ENCODE assay signal across 26 cellular contexts in the genomic region with DNA sequence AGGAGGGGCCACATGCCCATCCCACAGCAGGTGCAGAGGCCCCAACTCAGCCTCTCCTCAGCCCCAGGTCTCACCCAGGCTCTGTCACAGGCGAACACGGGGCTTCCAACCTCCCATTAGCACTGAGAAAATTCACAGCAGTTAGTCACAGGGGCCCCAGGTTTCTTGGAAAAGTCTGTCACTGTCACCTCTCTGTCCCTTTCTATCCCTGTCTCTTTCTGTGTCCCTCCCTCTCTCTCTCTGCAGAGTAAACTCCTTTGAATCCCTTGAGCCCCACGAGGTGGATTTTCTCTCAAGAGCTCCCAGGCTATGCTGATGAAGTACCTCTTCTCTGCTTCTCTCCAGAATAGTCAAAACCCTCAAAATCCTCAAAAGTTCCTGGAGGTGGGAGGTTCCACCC. TPM values are rescaled to one million over a fixed set of nuclear protein-coding genes. Genes with fewer than 3 reads are reported as not detected.
DNase-seq lines count a peak whose midpoint lies in the region; ATAC-seq and TF ChIP-seq lines count a peak whose summit lies in the region.
"Had no signal": no experiment of that assay in that cellular context is flagged by ENCODE, and none has a peak within 500 bp of the region (broad histone marks: within the 10 kb centered on the region; RNA-seq: fewer than 3 reads in every experiment).

No MANE protein-coding gene starts in this region.

- peaks cover 50% of the 10 kb centered on the region for H3K4me1 Mint-ChIP-seq in nephron

- peaks cover 9% of the 10 kb centered on the region for H3K27me3 Mint-ChIP-seq in nephron (ENCODE audit: low read depth)
- H3K27me3 Mint-ChIP-seq: activated CD4-positive, alpha-beta memory T cell treated with anti-CD3 and anti-CD28 coated beads for 36 hours; stimulated activated naive CD8-positive, alpha-beta T cell treated with anti-CD3 and anti-CD28 coated beads, Interleukin-15, Interleukin-2, amounts not matched to agents 100 ng/mL and 50 ng/mL, for 24 hours; type B pancreatic cell had no signal

- H3K4me3 ChIP-seq in right atrium auricular region (no peak overlapping the region), uterus (no peak overlapping the region)
- H3K4me3 ChIP-seq: A549, adrenal gland had no signal

- DNase-seq in right atrium auricular region (ENCODE audit: low spot score) (no peak), Right ventricle myocardium inferior (ENCODE audit: missing footprints) (no peak), caudate nucleus (lab: John Stamatoyannopoulos, UW) (no peak), uterus (no peak), GM20000 (ENCODE audit: low spot score) (no peak), NCI-H748 (lab: John Stamatoyannopoulos, UW; ENCODE audit: unreplicated experiment) (no peak)
- DNase-seq: activated CD4-positive, alpha-beta memory T cell treated with anti-CD3 and anti-CD28 coated beads for 36 hours; activated gamma-delta T cell; adrenal gland; Calu3; GOT3; immature natural killer cell; NCI-H1105 treated with DMSO at 0.1 percent for 48 hours; NCI-H510A; nucleus accumbens had no signal

- H3K36me3 Mint-ChIP-seq in nephron (ENCODE audit: low read depth), result no peaks in the 10 kb centered on the region
- H3K36me3 Mint-ChIP-seq: activated CD4-positive, alpha-beta memory T cell treated with anti-CD3 and anti-CD28 coated beads for 36 hours; type B pancreatic cell; WTC11 had no signal

- peak overlapping the region in 2 of 3 experiments; percentile 34 to 61 for H3K27ac Mint-ChIP-seq in nephron
- H3K27ac Mint-ChIP-seq: stimulated activated naive CD8-positive, alpha-beta T cell treated with anti-CD3 and anti-CD28 coated beads, Interleukin-15, Interleukin-2, amounts not matched to agents 100 ng/mL and 50 ng/mL, for 24 hours; T-helper 2 cell treated with Interferon-gamma antibody and Interleukin-4, amounts not matched to agents 5 μg/mL and 100 μg/mL, for 36 hours; type B pancreatic cell; WTC11 had no signal

- H3K9me3 ChIP-seq in right atrium auricular region, result no peaks in the 10 kb centered on the region
- H3K9me3 ChIP-seq in uterus, result no peaks in the 10 kb centered on the region
- H3K9me3 ChIP-seq: A549, adrenal gland had no signal

- H3K4me3 Mint-ChIP-seq in nephron, result no peak overlapping the region
- H3K4me3 Mint-ChIP-seq: activated CD4-positive, alpha-beta memory T cell treated with anti-CD3 and anti-CD28 coated beads for 36 hours; stimulated activated naive CD8-positive, alpha-beta T cell treated with anti-CD3 and anti-CD28 coated beads, Interleukin-15, Interleukin-2, amounts not matched to agents 100 ng/mL and 50 ng/mL, for 24 hours; T-helper 2 cell treated with Interferon-gamma antibody and Interleukin-4, amounts not matched to agents 5 μg/mL and 100 μg/mL, for 36 hours; type B pancreatic cell; WTC11 had no signal

- H3K27me3 ChIP-seq in right atrium auricular region, result no peaks in the 10 kb centered on the region
- no peaks in the 10 kb centered on the region for H3K27me3 ChIP-seq in uterus
- H3K27me3 ChIP-seq: adrenal gland had no signal

- no peak for TF ChIP-seq POLR2A in uterus (IDR thresholded peaks at IDR 0.05)

- no peak for ATAC-seq in Right ventricle myocardium inferior
- ATAC-seq in GM18907 (IDR thresholded peaks at IDR 0.05; ENCODE audit: unreplicated experiment), result no peak
- ATAC-seq: A549, SK-N-SH treated with all-trans-retinoic acid at 6 μM for 48 hours, WTC11 had no signal

- no peaks in the 10 kb centered on the region for H3K36me3 ChIP-seq in right atrium auricular region
- no peaks in the 10 kb centered on the region for H3K36me3 ChIP-seq in uterus
- H3K36me3 ChIP-seq: adrenal gland had no signal

- H3K4me1 ChIP-seq in right atrium auricular region, result peaks cover 0 to 81% of the 10 kb centered on the region in 2 donors
- peaks cover 9 to 30% of the 10 kb centered on the region in 2 donors for H3K4me1 ChIP-seq in uterus

- H3K27ac ChIP-seq in right atrium auricular region, result peak overlapping the region; percentile 41 to 83
- H3K27ac ChIP-seq in caudate nucleus (ENCODE audit: low read depth, low read length), result peak overlapping the region; percentile 41
- H3K27ac ChIP-seq in uterus, result peak overlapping the region; percentile 17 to 79
- H3K27ac ChIP-seq: A549 had no signal

- no peak for TF ChIP-seq CTCF in right atrium auricular region (IDR thresholded peaks at IDR 0.05)
- TF ChIP-seq CTCF in nephron (IDR thresholded peaks at IDR 0.05; ENCODE audit: unreplicated experiment in 3 of 3), result no peak
- TF ChIP-seq CTCF in uterus (IDR thresholded peaks at IDR 0.05), result no peak
- TF ChIP-seq CTCF in GM20000 (IDR thresholded peaks at IDR 0.05; ENCODE audit: extremely low read depth, missing control alignments), result no peak

- no peaks in the 10 kb centered on the region for H3K9me3 Mint-ChIP-seq in nephron
- H3K9me3 Mint-ChIP-seq: activated CD4-positive, alpha-beta memory T cell treated with anti-CD3 and anti-CD28 coated beads for 36 hours; immature natural killer cell; stimulated activated naive CD8-positive, alpha-beta T cell treated with anti-CD3 and anti-CD28 coated beads, Interleukin-15, Interleukin-2, amounts not matched to agents 100 ng/mL and 50 ng/mL, for 24 hours; T-helper 2 cell treated with Interferon-gamma antibody and Interleukin-4, amounts not matched to agents 5 μg/mL and 100 μg/mL, for 36 hours; type B pancreatic cell; WTC11 had no signal

- intact Hi-C loops in Right ventricle myocardium inferior (cut with DNase I), result no loop called here
- intact Hi-C loops in uterus (cut with DNase I; ENCODE audit: low total_unique reads), result no loop called here

RNA-seq across cellular contexts. Expression of a gene that starts 14.0 kb away (rescaled TPM):
- total RNA-seq in right atrium auricular region (1 to 10 TPM in 1 of 2 donors, under 1 TPM in 1; 0.55 to 2.1 TPM), Right ventricle myocardium inferior (not detected), uterus (under 1 TPM in 2 of 4 donors, not detected in 2; 0.28 to 0.64 TPM)
- total RNA-seq: activated CD4-positive, alpha-beta memory T cell treated with anti-CD3 and anti-CD28 coated beads for 36 hours; bronchial epithelial cell; Calu3; dermis blood vessel endothelial cell; mononuclear cell; WTC11 had no signal

RNA-seq across cellular contexts. Expression of a gene that starts 19.4 kb away (rescaled TPM):
- total RNA-seq in right atrium auricular region (10 to 100 TPM; 19.8 to 26.8 TPM), Right ventricle myocardium inferior (37.3 TPM), uterus (100 to 1,000 TPM in 1 of 4 donors, 10 to 100 TPM in 3; 13.5 to 105 (median 48.7) TPM)

RNA-seq across cellular contexts. Expression of a gene that starts 33.5 kb away (rescaled TPM):
- total RNA-seq in right atrium auricular region (10 to 100 TPM; 12.2 to 14.3 TPM), Right ventricle myocardium inferior (24.4 TPM), uterus (10 to 100 TPM; 16.8 to 33.6 (median 22.2) TPM)

RNA-seq across cellular contexts. Expression of a gene that starts 33.7 kb away (rescaled TPM):
- 10 to 100 TPM; 48.9 to 52.0 TPM for total RNA-seq in right atrium auricular region
- 23.2 TPM for total RNA-seq in Right ventricle myocardium inferior
- total RNA-seq in uterus, result 10 to 100 TPM in 3 of 4 donors, 1 to 10 TPM in 1; 1.3 to 50.5 (median 15.4) TPM
